In the genomic region with DNA sequence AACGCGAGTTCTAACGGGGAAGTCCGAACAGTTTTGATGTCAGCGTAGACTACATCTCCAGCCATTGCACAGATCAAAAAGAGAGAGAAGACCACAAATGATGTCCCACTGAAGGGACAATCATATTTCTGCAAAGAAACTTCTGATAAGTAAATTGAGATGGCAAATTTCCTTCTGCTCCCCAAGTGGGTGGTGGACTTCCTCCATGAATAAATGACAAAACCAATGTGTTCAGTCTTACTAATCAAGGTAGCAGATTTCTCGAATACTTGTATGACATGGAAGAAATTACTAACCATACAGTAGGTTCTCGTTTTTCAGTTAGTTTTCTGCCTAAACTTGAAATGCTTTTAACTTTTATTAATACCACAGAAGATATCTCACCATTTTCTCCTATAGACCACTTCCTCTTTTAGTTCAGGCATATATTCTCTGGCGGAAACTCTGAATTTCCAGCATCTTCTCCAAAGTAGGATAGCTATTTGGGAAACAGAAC, we compare ENCODE assay signal across 10 cellular contexts. TPM values are rescaled to one million over a fixed set of nuclear protein-coding genes. Genes with fewer than 3 reads are reported as not detected.
DNase-seq lines count a peak whose midpoint lies in the region; ATAC-seq and TF ChIP-seq lines count a peak whose summit lies in the region.
"Had no signal": no experiment of that assay in that cellular context is flagged by ENCODE, and none has a peak within 500 bp of the region (broad histone marks: within the 10 kb centered on the region; RNA-seq: fewer than 3 reads in every experiment).

Gene CLECL1 (minus strand): TSS at position 132 of the 496 bp plus-strand sequence.

- H3K9me3 Mint-ChIP-seq in activated CD4-positive, alpha-beta memory T cell treated with anti-CD3 and anti-CD28 coated beads, Interleukin-2, amount 10 ng/mL, durations not matched to agents 7 days and 5 days = peaks cover 3% of the 10 kb centered on the region

- peak within 1 kb of the TSS; percentile 92 for H3K4me3 Mint-ChIP-seq in activated CD4-positive, alpha-beta memory T cell treated with anti-CD3 and anti-CD28 coated beads, Interleukin-2, amount 10 ng/mL, durations not matched to agents 7 days and 5 days

- TF ChIP-seq CTCF in left ventricle myocardium inferior (IDR thresholded peaks at IDR 0.05; ENCODE audit: borderline replicate concordance) (no peak), right atrium auricular region (IDR thresholded peaks at IDR 0.05) (no peak)

- H3K4me1 ChIP-seq in left ventricle myocardium inferior (peaks cover 1% of the 10 kb centered on the region), right atrium auricular region (no peaks in the 10 kb centered on the region)

- H3K36me3 Mint-ChIP-seq in activated CD4-positive, alpha-beta memory T cell treated with anti-CD3 and anti-CD28 coated beads, Interleukin-2, amount 10 ng/mL, durations not matched to agents 7 days and 5 days (ENCODE audit: low read depth) = peaks cover 27% of the 10 kb centered on the region

- peak within 1 kb of the TSS; percentile 94 for H3K27ac Mint-ChIP-seq in activated CD4-positive, alpha-beta memory T cell treated with anti-CD3 and anti-CD28 coated beads, Interleukin-2, amount 10 ng/mL, durations not matched to agents 7 days and 5 days

- peaks cover 62% of the 10 kb centered on the region for H3K4me1 Mint-ChIP-seq in activated CD4-positive, alpha-beta memory T cell treated with anti-CD3 and anti-CD28 coated beads, Interleukin-2, amount 10 ng/mL, durations not matched to agents 7 days and 5 days

- H3K4me3 ChIP-seq in left ventricle myocardium inferior (no peak within 1 kb of the TSS), right atrium auricular region (no peak within 1 kb of the TSS)
- H3K4me3 ChIP-seq: left lung had no signal

- no peaks in the 10 kb centered on the region for H3K9me3 ChIP-seq in left ventricle myocardium inferior (replicated peaks)
- H3K9me3 ChIP-seq in right atrium auricular region = no peaks in the 10 kb centered on the region
- H3K9me3 ChIP-seq: left lung had no signal

- intact Hi-C loops in left ventricle myocardium inferior (cut with micrococcal nuclease) = no loop called here

- peak; percentile 27 for ATAC-seq in HG03469 (IDR thresholded peaks at IDR 0.05; ENCODE audit: unreplicated experiment)
- no peak for ATAC-seq in HG02588 (IDR thresholded peaks at IDR 0.05; ENCODE audit: unreplicated experiment)
- ATAC-seq: left lung had no signal

- CTCF ChIA-PET in activated CD4-positive, alpha-beta memory T cell treated with anti-CD3 and anti-CD28 coated beads, Interleukin-2, amount 10 ng/mL, durations not matched to agents 7 days and 5 days (lab: Charles Lee) = interaction anchor here (2.4 kb wide), 1 partner anchor 10 kb away, joined by 13 read pairs; no protein-coding TSS in a partner anchor

- no peaks in the 10 kb centered on the region for H3K36me3 ChIP-seq in left ventricle myocardium inferior
- H3K36me3 ChIP-seq in right atrium auricular region = no peaks in the 10 kb centered on the region
- H3K36me3 ChIP-seq: left lung had no signal

- DNase-seq in left ventricle myocardium inferior (no peak), right atrium auricular region (ENCODE audit: low spot score) (no peak), A172 (ENCODE audit: low spot score) (no peak), middle frontal gyrus (ENCODE audit: extremely low spot score, low spot score) (no peak), NCI-H82 treated with DMSO at 0.1 percent for 48 hours (lab: John Stamatoyannopoulos, UW; ENCODE audit: unreplicated experiment) (no peak)
- no peak for DNase-seq in activated CD4-positive, alpha-beta memory T cell treated with anti-CD3 and anti-CD28 coated beads, Interleukin-2, amount 10 ng/mL, durations not matched to agents 7 days and 5 days
- DNase-seq: left lung, NCI-H2107 had no signal

- peaks cover 2% of the 10 kb centered on the region for H3K27me3 Mint-ChIP-seq in activated CD4-positive, alpha-beta memory T cell treated with anti-CD3 and anti-CD28 coated beads, Interleukin-2, amount 10 ng/mL, durations not matched to agents 7 days and 5 days

- POLR2A ChIA-PET in activated CD4-positive, alpha-beta memory T cell treated with anti-CD3 and anti-CD28 coated beads, Interleukin-2, amount 10 ng/mL, durations not matched to agents 7 days and 5 days (lab: Charles Lee) = interaction anchor here (1.0 to 5.3 kb wide), 10 partner anchors 9 to 136 kb away, joined by 3 to 67 read pairs (median 14); partner anchors contain the start of genes CD69, CLEC2B and CLEC2D

- H3K27ac ChIP-seq in left ventricle myocardium inferior (replicated peaks) (peak within 1 kb of the TSS; percentile 13), right atrium auricular region (no peak within 1 kb of the TSS)

- H3K27me3 ChIP-seq in left ventricle myocardium inferior (ENCODE audit: low read depth) = no peaks in the 10 kb centered on the region
- H3K27me3 ChIP-seq in right atrium auricular region = no peaks in the 10 kb centered on the region
- H3K27me3 ChIP-seq: left lung had no signal

RNA-seq across cellular contexts. Expression of gene CLECL1, which starts in this region (rescaled TPM):
- total RNA-seq in left ventricle myocardium inferior = not detected
- not detected for total RNA-seq in right atrium auricular region
- 10 to 100 TPM; 13.5 to 15.4 TPM for total RNA-seq in activated CD4-positive, alpha-beta memory T cell treated with anti-CD3 and anti-CD28 coated beads, Interleukin-2, amount 10 ng/mL, durations not matched to agents 7 days and 5 days
- not detected in 2 replicates for total RNA-seq in A172 (2014; rRNA removed; shearing (Covaris generic))
- total RNA-seq: left lung had no signal

Comparison
In these comparisons a context has a peak if more than half of its experiments do, and no peak if none do; other contexts are left out.
1. RNA of gene CLECL1 (total RNA-seq): 13.5 to 15.4 TPM in activated CD4-positive, alpha-beta memory T cell treated with anti-CD3 and anti-CD28 coated beads, Interleukin-2, amount 10 ng/mL, durations not matched to agents 7 days and 5 days; not detected in left ventricle myocardium inferior (single experiment), not detected in right atrium auricular region and not detected in A172; every median in the first group is over 10 times any median in the second.